Comparison of ENCODE assay signal across 27 cellular contexts in genomic region chr5:148968311-148968710, GRCh38.
DNase-seq lines count a peak whose midpoint lies in the region; ATAC-seq and TF ChIP-seq lines count a peak whose summit lies in the region.
"Had no signal": no experiment of that assay in that cellular context is flagged by ENCODE, and none has a peak within 500 bp of the region (broad histone marks: within the 10 kb centered on the region; RNA-seq: fewer than 3 reads in every experiment).

No MANE protein-coding gene starts in this region.

- H3K27me3 Mint-ChIP-seq in Calu3 (ENCODE audit: unreplicated experiment): no peaks in the 10 kb centered on the region
- H3K27me3 Mint-ChIP-seq: brain had no signal

- H3K4me1 ChIP-seq in SJCRH30 (peaks cover 84% of the 10 kb centered on the region), foreskin keratinocyte (peaks cover 39% of the 10 kb centered on the region), gastrocnemius medialis (peaks cover 68 to 80% of the 10 kb centered on the region in 2 donors)
- H3K4me1 ChIP-seq: Caco-2 had no signal

- no peaks in the 10 kb centered on the region for H3K36me3 ChIP-seq in SJCRH30
- no peaks in the 10 kb centered on the region for H3K36me3 ChIP-seq in gastrocnemius medialis
- H3K36me3 ChIP-seq: BLaER1 treated with 17β-estradiol and CSF1 and Interleukin-3, amounts not matched to agents 10 nM and 100 nM; heart left ventricle; MG63; tibial nerve had no signal

- in situ Hi-C loops in gastrocnemius medialis (cut with MboI; ENCODE audit: low sequenced_read_pairs in 4 of 4): no loop called here

- no TSS peak for BruUV-seq in Calu3 (replicated peaks; lab: Mats Ljungman, UMichigan)

- peak overlapping the region; percentile 99 for H3K27ac Mint-ChIP-seq in Calu3 (ENCODE audit: unreplicated experiment)
- H3K27ac Mint-ChIP-seq: activated CD4-positive, alpha-beta memory T cell treated with anti-CD3 and anti-CD28 coated beads for 36 hours; brain; IgD-negative memory B cell; T-helper 2 cell treated with Interferon-gamma antibody and Interleukin-4, amounts not matched to agents 5 μg/mL and 100 μg/mL, for 36 hours; WTC11 had no signal

- TF ChIP-seq CTCF in Calu3 (IDR thresholded peaks at IDR 0.05; ENCODE audit: unreplicated experiment): no peak
- no peak for TF ChIP-seq CTCF in foreskin keratinocyte (conservative IDR thresholded peaks at IDR 0.05)
- no peak for TF ChIP-seq CTCF in gastrocnemius medialis (IDR thresholded peaks at IDR 0.05 in 4 of 5, conservative IDR thresholded peaks at IDR 0.05 in 1 of 5)

- H3K4me1 Mint-ChIP-seq in Calu3 (ENCODE audit: low read depth, unreplicated experiment): peaks cover 82% of the 10 kb centered on the region

- DNase-seq in Calu3: no peak
- no peak for DNase-seq in SJCRH30
- no peak for DNase-seq in foreskin keratinocyte
- DNase-seq in gastrocnemius medialis: no peak
- no peak for DNase-seq in UCSD-AML1 (lab: John Stamatoyannopoulos, UW; ENCODE audit: unreplicated experiment)
- DNase-seq in GM03348 (ENCODE audit: low spot score): no peak
- DNase-seq: ACHN; activated CD4-positive, alpha-beta memory T cell treated with anti-CD3 and anti-CD28 coated beads for 36 hours; Caco-2; effector memory CD8-positive, alpha-beta T cell; heart left ventricle; left ventricle myocardium superior; MG63; NCI-H1417 treated with DMSO at 0.1 percent for 48 hours; NCI-H526; RPMI8226; SK-N-SH; stimulated activated CD4-positive, alpha-beta T cell treated with anti-CD3 and anti-CD28 coated beads, Interleukin-4, amount 100 ng/mL, for 24 hours; stimulated activated naive CD8-positive, alpha-beta T cell treated with anti-CD3 and anti-CD28 coated beads, Interleukin-15, Interleukin-2, amounts not matched to agents 100 U/mL and 50 U/mL, for 24 hours had no signal

- no peak for TF ChIP-seq POLR2A in gastrocnemius medialis (IDR thresholded peaks at IDR 0.05)

- H3K4me3 ChIP-seq in SJCRH30 (no peak overlapping the region), gastrocnemius medialis (no peak overlapping the region)
- H3K4me3 ChIP-seq: BLaER1 treated with 17β-estradiol and CSF1 and Interleukin-3, amounts not matched to agents 10 nM and 100 nM; heart left ventricle; MG63; tibial nerve had no signal

- H3K4me3 Mint-ChIP-seq in Calu3 (ENCODE audit: low read depth, unreplicated experiment): no peak overlapping the region
- H3K4me3 Mint-ChIP-seq: activated CD4-positive, alpha-beta memory T cell treated with anti-CD3 and anti-CD28 coated beads for 36 hours; brain; effector memory CD8-positive, alpha-beta T cell; IgD-negative memory B cell; T-helper 2 cell treated with Interferon-gamma antibody and Interleukin-4, amounts not matched to agents 5 μg/mL and 100 μg/mL, for 36 hours; WTC11 had no signal

- H3K9me3 Mint-ChIP-seq in Calu3 (ENCODE audit: low read depth, unreplicated experiment): no peaks in the 10 kb centered on the region
- H3K9me3 Mint-ChIP-seq: activated CD4-positive, alpha-beta memory T cell treated with anti-CD3 and anti-CD28 coated beads for 36 hours; effector memory CD8-positive, alpha-beta T cell; IgD-negative memory B cell; T-helper 2 cell treated with Interferon-gamma antibody and Interleukin-4, amounts not matched to agents 5 μg/mL and 100 μg/mL, for 36 hours had no signal

- H3K27ac ChIP-seq in SJCRH30 (peak overlapping the region; percentile 98; the same call in 1 of the 2 replicates), foreskin keratinocyte (peak overlapping the region; percentile 4), gastrocnemius medialis (peak overlapping the region; percentile 90 to 96 (median 93))
- H3K27ac ChIP-seq: BLaER1 treated with 17β-estradiol and CSF1 and Interleukin-3, amounts not matched to agents 10 nM and 100 nM; tibial nerve had no signal

- H3K27me3 ChIP-seq in SJCRH30 (no peaks in the 10 kb centered on the region), foreskin keratinocyte (no peaks in the 10 kb centered on the region), gastrocnemius medialis (no peaks in the 10 kb centered on the region)
- H3K27me3 ChIP-seq: BLaER1 treated with 17β-estradiol and CSF1 and Interleukin-3, amounts not matched to agents 10 nM and 100 nM; heart left ventricle; MG63; tibial nerve had no signal

- ATAC-seq in foreskin keratinocyte: no peak
- ATAC-seq in gastrocnemius medialis: no peak
- no peak for ATAC-seq in GM18870 (IDR thresholded peaks at IDR 0.05; ENCODE audit: unreplicated experiment)
- ATAC-seq in HG03439 (IDR thresholded peaks at IDR 0.05; ENCODE audit: unreplicated experiment): no peak
- ATAC-seq: effector memory CD8-positive, alpha-beta T cell; left ventricle myocardium superior; stimulated activated naive CD8-positive, alpha-beta T cell treated with anti-CD3 and anti-CD28 coated beads, Interleukin-15, Interleukin-2, amounts not matched to agents 100 U/mL and 50 U/mL, for 24 hours; WTC11 had no signal

- CTCF ChIA-PET in Calu3 (lab: Charles Lee): interaction anchor here (0.6 to 2.4 kb wide), 6 partner anchors 10 to 237 kb away, joined by 3 to 9 read pairs (median 3); no protein-coding TSS in a partner anchor

- H3K36me3 Mint-ChIP-seq in Calu3 (ENCODE audit: insufficient read depth, unreplicated experiment): peaks cover 26% of the 10 kb centered on the region
- H3K36me3 Mint-ChIP-seq: activated CD4-positive, alpha-beta memory T cell treated with anti-CD3 and anti-CD28 coated beads for 36 hours; brain; IgD-negative memory B cell had no signal

- H3K9me3 ChIP-seq in SJCRH30 (replicated peaks) (no peaks in the 10 kb centered on the region), gastrocnemius medialis (no peaks in the 10 kb centered on the region)
- H3K9me3 ChIP-seq: BLaER1 treated with 17β-estradiol and CSF1 and Interleukin-3, amounts not matched to agents 10 nM and 100 nM; Caco-2; heart left ventricle; MG63; SK-N-SH; tibial nerve had no signal

- intact Hi-C loops in Calu3 (cut with micrococcal nuclease; ENCODE audit: unreplicated experiment) (loop anchor here (5.0 kb wide), 1 partner anchor 69 kb away; no protein-coding TSS in a partner anchor), gastrocnemius medialis (cut with DNase I; ENCODE audit: low total_unique reads) (loop anchor here (2.0 to 5.0 kb wide), 3 partner anchors 30 to 209 kb away; no protein-coding TSS in a partner anchor)

Comparison
In these comparisons a context has a peak if more than half of its experiments do, and no peak if none do; other contexts are left out.
1. H3K27ac ChIP-seq: peak in every context shown above with its lines; median percentile 98 in SJCRH30; 93 in gastrocnemius medialis; 4 in foreskin keratinocyte.